ENCODE assay signal across 11 cellular contexts in genomic region chr4:120064887-120065286, GRCh38. TPM values are rescaled to one million over a fixed set of nuclear protein-coding genes. Genes with fewer than 3 reads are reported as not detected.
DNase-seq lines count a peak whose midpoint lies in the region; ATAC-seq and TF ChIP-seq lines count a peak whose summit lies in the region.
"Had no signal": no experiment of that assay in that cellular context is flagged by ENCODE, and none has a peak within 500 bp of the region (broad histone marks: within the 10 kb centered on the region; RNA-seq: fewer than 3 reads in every experiment).

No MANE protein-coding gene starts in this region.

- no peak for ATAC-seq in CD4-positive, alpha-beta T cell (ENCODE audit: poor library complexity)
- no peak for ATAC-seq in T-cell (replicated peaks in 1 of 4)
- ATAC-seq in HG03342 (IDR thresholded peaks at IDR 0.05; ENCODE audit: unreplicated experiment), result no peak
- ATAC-seq in HG02970 (IDR thresholded peaks at IDR 0.05; ENCODE audit: low FRiP score, unreplicated experiment), result no peak

- POLR2A ChIA-PET in CD4-positive, alpha-beta T cell (lab: Charles Lee), result no interaction called here
- POLR2A ChIA-PET in T-cell (lab: Charles Lee), result no interaction called here

- peaks cover 15% of the 10 kb centered on the region for H3K36me3 Mint-ChIP-seq in CD4-positive, alpha-beta T cell (ENCODE audit: low read depth)
- H3K36me3 Mint-ChIP-seq in T-cell, result peaks cover 13% of the 10 kb centered on the region

- intact Hi-C loops in CD4-positive, alpha-beta T cell (cut with DNase I, micrococcal nuclease), result loop anchor here in 1 of 2 experiments (5.0 kb wide), 2 partner anchors 843 to 1228 kb away; partner anchors contain the start of gene SEC24D

- no peak for DNase-seq in CD4-positive, alpha-beta T cell
- DNase-seq in HAP-1 (ENCODE audit: low spot score in 2 of 2) (no peak), T-cell (no peak), NCI-H226 (no peak), occipital lobe (lab: John Stamatoyannopoulos, UW) (no peak)
- DNase-seq: cortex of kidney, DMS 273 treated with DMSO at 0.1 percent for 48 hours, NCI-H2227 treated with DMSO at 0.1 percent for 48 hours had no signal

- H3K4me1 Mint-ChIP-seq in CD4-positive, alpha-beta T cell (ENCODE audit: low read depth), result peaks cover 69% of the 10 kb centered on the region
- H3K4me1 Mint-ChIP-seq in T-cell, result peaks cover 58 to 74% (median 59%) of the 10 kb centered on the region in 3 donors

- CTCF ChIA-PET in CD4-positive, alpha-beta T cell (lab: Charles Lee), result no interaction called here
- CTCF ChIA-PET in T-cell (lab: Charles Lee), result no interaction called here

- in situ Hi-C loops in HAP-1 (cut with MboI; ENCODE audit: low sequenced_read_pairs), result no loop called here

- H3K4me1 ChIP-seq in HAP-1, result peaks cover 41% of the 10 kb centered on the region
- peaks cover 24% of the 10 kb centered on the region for H3K4me1 ChIP-seq in iPS-20b (ENCODE audit: insufficient read depth, low read length)

- no peaks in the 10 kb centered on the region for H3K9me3 ChIP-seq in CD4-positive, alpha-beta T cell (ENCODE audit: control insufficient read depth, low read length)
- no peaks in the 10 kb centered on the region for H3K9me3 ChIP-seq in HAP-1
- H3K9me3 ChIP-seq in iPS-20b (ENCODE audit: insufficient read depth, low read depth, low read length), result no peaks in the 10 kb centered on the region

- H3K27ac Mint-ChIP-seq in CD4-positive, alpha-beta T cell, result peak overlapping the region; percentile 92
- peak overlapping the region; percentile 70 to 73 for H3K27ac Mint-ChIP-seq in T-cell

- H3K4me3 Mint-ChIP-seq in CD4-positive, alpha-beta T cell, result no peak overlapping the region
- H3K4me3 Mint-ChIP-seq in T-cell, result peak overlapping the region in 1 of 3 donors; percentile 18

- H3K9me3 Mint-ChIP-seq in CD4-positive, alpha-beta T cell, result no peaks in the 10 kb centered on the region
- H3K9me3 Mint-ChIP-seq in T-cell, result no peaks in the 10 kb centered on the region

- H3K4me3 ChIP-seq in HAP-1 (peak overlapping the region; percentile 82), iPS-20b (ENCODE audit: low read length) (peak overlapping the region; percentile 91)

- no peak for TF ChIP-seq CTCF in CD4-positive, alpha-beta T cell (IDR thresholded peaks at IDR 0.05)

- no peaks in the 10 kb centered on the region for H3K27me3 ChIP-seq in CD4-positive, alpha-beta T cell (ENCODE audit: control insufficient read depth, insufficient read depth, low read length)
- H3K27me3 ChIP-seq in HAP-1 (ENCODE audit: low read depth), result no peaks in the 10 kb centered on the region
- no peaks in the 10 kb centered on the region for H3K27me3 ChIP-seq in iPS-20b (ENCODE audit: insufficient read depth, low read length)

- no peaks in the 10 kb centered on the region for H3K27me3 Mint-ChIP-seq in CD4-positive, alpha-beta T cell
- no peaks in the 10 kb centered on the region for H3K27me3 Mint-ChIP-seq in T-cell

- H3K36me3 ChIP-seq in HAP-1 (replicated peaks), result peaks cover 52% of the 10 kb centered on the region
- peaks cover 55% of the 10 kb centered on the region for H3K36me3 ChIP-seq in iPS-20b (ENCODE audit: insufficient read depth, low read depth, low read length)

- H3K27ac ChIP-seq in CD4-positive, alpha-beta T cell (ENCODE audit: low read depth, low read length), result no peak overlapping the region
- no peak overlapping the region for H3K27ac ChIP-seq in iPS-20b (ENCODE audit: low read length)

- peak overlapping the region; percentile 96; the same call in 1 of the 2 replicates for H3K9ac ChIP-seq in iPS-20b (ENCODE audit: low read depth, low read length)

RNA-seq across cellular contexts. Expression of gene MAD2L1, which starts 1.8 kb away (rescaled TPM):
- total RNA-seq in CD4-positive, alpha-beta T cell, result 1 to 10 TPM; 4.6 to 5.6 TPM
- total RNA-seq in T-cell (10 to 100 TPM in 1 of 5 donors, 1 to 10 TPM in 4; 5.7 to 10.0 (median 8.2) TPM), occipital lobe (7.2 TPM)
